Comparison of ENCODE assay signal across 8 cellular contexts in genomic region chr17:82775033-82775823, GRCh38. TPM values are rescaled to one million over a fixed set of nuclear protein-coding genes. Genes with fewer than 3 reads are reported as not detected.
DNase-seq lines count a peak whose midpoint lies in the region; ATAC-seq and TF ChIP-seq lines count a peak whose summit lies in the region.

No MANE protein-coding gene starts in this region.

- no peaks in the 10 kb centered on the region for H3K9me3 ChIP-seq in CD8-positive, alpha-beta memory T cell (ENCODE audit: low read length)

- peaks cover 0 to 1% of the 10 kb centered on the region in 2 donors for H3K27me3 Mint-ChIP-seq in CD8-positive, alpha-beta memory T cell
- H3K27me3 Mint-ChIP-seq in WTC11 (ENCODE audit: low read depth) (no peaks in the 10 kb centered on the region), mesothelial cell of epicardium (ENCODE audit: low read depth) (no peaks in the 10 kb centered on the region)

- no peaks in the 10 kb centered on the region for H3K27me3 ChIP-seq in CD8-positive, alpha-beta memory T cell (ENCODE audit: insufficient read depth, low read length, poor library complexity, severe bottlenecking)

- peaks cover 0 to 27% (median 8%) of the 10 kb centered on the region in 3 donors for H3K36me3 Mint-ChIP-seq in CD8-positive, alpha-beta memory T cell
- peaks cover 50% of the 10 kb centered on the region for H3K36me3 Mint-ChIP-seq in WTC11
- peaks cover 29% of the 10 kb centered on the region for H3K36me3 Mint-ChIP-seq in mesothelial cell of epicardium

- TF ChIP-seq EP300 in Ishikawa (IDR thresholded peaks at IDR 0.05; ENCODE audit: borderline replicate concordance): no peak

- no peaks in the 10 kb centered on the region for H3K9me3 Mint-ChIP-seq in CD8-positive, alpha-beta memory T cell
- H3K9me3 Mint-ChIP-seq in WTC11 (no peaks in the 10 kb centered on the region), mesothelial cell of epicardium (peaks cover 4% of the 10 kb centered on the region)

- peak overlapping the region; percentile 3 to 91 (median 76) for H3K4me3 Mint-ChIP-seq in CD8-positive, alpha-beta memory T cell
- no peak overlapping the region for H3K4me3 Mint-ChIP-seq in WTC11
- H3K4me3 Mint-ChIP-seq in mesothelial cell of epicardium: no peak overlapping the region

- peaks cover 10% of the 10 kb centered on the region for H3K4me1 ChIP-seq in CD8-positive, alpha-beta memory T cell (ENCODE audit: insufficient read depth, low read length)

- peak; percentile 29 to 67 (median 40) for DNase-seq in CD8-positive, alpha-beta memory T cell
- DNase-seq in WTC11 (ENCODE audit: low spot score): peak; percentile 90
- peak; percentile 39 for DNase-seq in effector CD8-positive, alpha-beta T cell (lab: John Stamatoyannopoulos, UW)
- DNase-seq in mesothelial cell of epicardium (ENCODE audit: low spot score in 2 of 2, unreplicated experiment in 2 of 2): peak; percentile 49 to 82
- DNase-seq in substantia nigra (lab: John Stamatoyannopoulos, UW): peak in 30 of 49 donors; percentile 4 to 73 (median 37)
- DNase-seq in A172 (ENCODE audit: low spot score): no peak

- peaks cover 32 to 46% (median 38%) of the 10 kb centered on the region in 3 donors for H3K4me1 Mint-ChIP-seq in CD8-positive, alpha-beta memory T cell
- 0 out of 2 replicates have a peak, but pooled peaks cover 2% of the 10 kb centered on the region for H3K4me1 Mint-ChIP-seq in WTC11
- H3K4me1 Mint-ChIP-seq in mesothelial cell of epicardium: no peaks in the 10 kb centered on the region

- POLR2A ChIA-PET in CD8-positive, alpha-beta memory T cell (lab: Charles Lee): interaction anchor here (0.9 kb wide), 1 partner anchor 276 kb away, joined by 3 read pairs; no protein-coding TSS in a partner anchor
- POLR2A ChIA-PET in WTC11 (lab: Charles Lee): no interaction called here

- H3K27ac ChIP-seq in CD8-positive, alpha-beta memory T cell (ENCODE audit: low read depth, low read length): no peak overlapping the region
- H3K27ac ChIP-seq in substantia nigra (ENCODE audit: low read depth, low read length, poor library complexity, severe bottlenecking): no peak overlapping the region

- TF ChIP-seq CTCF in WTC11 (IDR thresholded peaks at IDR 0.05): peak; percentile 82
- peak; percentile 94 for TF ChIP-seq CTCF in mesothelial cell of epicardium (IDR thresholded peaks at IDR 0.05; ENCODE audit: unreplicated experiment)

- peak; percentile 97 for ATAC-seq in WTC11
- ATAC-seq in HG03097 (IDR thresholded peaks at IDR 0.05; ENCODE audit: low FRiP score, unreplicated experiment): no peak

- no peaks in the 10 kb centered on the region for H3K36me3 ChIP-seq in CD8-positive, alpha-beta memory T cell (ENCODE audit: insufficient read depth, low read length)

- H3K27ac Mint-ChIP-seq in CD8-positive, alpha-beta memory T cell: peak overlapping the region; percentile 13 to 96 (median 84)
- H3K27ac Mint-ChIP-seq in WTC11: no peak overlapping the region
- H3K27ac Mint-ChIP-seq in mesothelial cell of epicardium: no peak overlapping the region

- CTCF ChIA-PET in CD8-positive, alpha-beta memory T cell (lab: Charles Lee): interaction anchor here (0.8 to 1.3 kb wide), 9 partner anchors 10 to 423 kb away, joined by 3 to 5 read pairs (median 4); no protein-coding TSS in a partner anchor
- CTCF ChIA-PET in WTC11 (lab: Charles Lee): interaction anchor here (0.9 kb wide), 1 partner anchor 106 kb away, joined by 4 read pairs; no protein-coding TSS in a partner anchor

- peak; percentile 45 for TF ChIP-seq RAD21 in Ishikawa (IDR thresholded peaks at IDR 0.05; ENCODE audit: low read depth)

- H3K4me3 ChIP-seq in CD8-positive, alpha-beta memory T cell (ENCODE audit: low read length): peak overlapping the region; percentile 6

TF ChIP-seq in Ishikawa, 13 proteins besides CTCF, POLR2A, EP300 and RAD21:
- no peak for TF ChIP-seq TCF12 (IDR thresholded peaks at IDR 0.05; ENCODE audit: low read depth)
- TF ChIP-seq ZBTB7A (IDR thresholded peaks at IDR 0.05; ENCODE audit: low read depth): no peak

TF ChIP-seq in WTC11, 78 proteins besides CTCF, POLR2A, EP300 and RAD21 (continues in another document):
- TF ChIP-seq JAZF1 (CRISPR knock-in tag; IDR thresholded peaks at IDR 0.05) (no peak), E2F5 (CRISPR knock-in tag; IDR thresholded peaks at IDR 0.05) (no peak), MAX (CRISPR knock-in tag; IDR thresholded peaks at IDR 0.05) (no peak), HMGXB4 (CRISPR knock-in tag; IDR thresholded peaks at IDR 0.05) (0 out of 2 replicates have a peak, but pooled peaks have one; percentile 35), SP1 (CRISPR knock-in tag; conservative IDR thresholded peaks at IDR 0.05) (no peak), ARID4B (CRISPR knock-in tag; IDR thresholded peaks at IDR 0.05; ENCODE audit: borderline replicate concordance) (no peak)

RNA-seq across cellular contexts. Expression of gene TBCD, which starts 23.4 kb away (rescaled TPM):
- 10 to 100 TPM; 79.1 to 83.7 TPM for total RNA-seq in CD8-positive, alpha-beta memory T cell
- polyA plus RNA-seq in CD8-positive, alpha-beta memory T cell: 130 TPM
- total RNA-seq in WTC11 (2021) (170 to 176 TPM (median 173 TPM) in 3 replicates), mesothelial cell of epicardium (102 to 117 TPM (median 103 TPM) in 3 replicates)
- total RNA-seq in A172 (2014; rRNA removed; shearing (Covaris generic)): 29.8 and 38.7 TPM in 2 replicates

RNA-seq across cellular contexts. Expression of gene FN3K, which starts 39.8 kb away (rescaled TPM):
- total RNA-seq in CD8-positive, alpha-beta memory T cell: 1 to 10 TPM; 1.3 to 2.3 TPM
- 0.79 TPM for polyA plus RNA-seq in CD8-positive, alpha-beta memory T cell
- total RNA-seq in WTC11 (2021) (19.3 to 23.6 TPM (median 21.2 TPM) in 3 replicates), mesothelial cell of epicardium (31.9 to 33.3 TPM (median 33.0 TPM) in 3 replicates)
- total RNA-seq in A172 (2014; rRNA removed; shearing (Covaris generic)): 2.1 and 2.9 TPM in 2 replicates

RNA-seq across cellular contexts. Expression of gene FN3KRP, which starts 58.7 kb away (rescaled TPM):
- 10 to 100 TPM; 39.0 to 39.9 TPM for total RNA-seq in CD8-positive, alpha-beta memory T cell
- 20.7 TPM for polyA plus RNA-seq in CD8-positive, alpha-beta memory T cell
- total RNA-seq in WTC11 (2021) (19.7 to 24.4 TPM (median 23.2 TPM) in 3 replicates), mesothelial cell of epicardium (30.3 to 31.6 TPM (median 30.6 TPM) in 3 replicates)
- total RNA-seq in A172 (2014; rRNA removed; shearing (Covaris generic)): 50.0 and 54.4 TPM in 2 replicates

Comparison
In these comparisons a context has a peak if more than half of its experiments do, and no peak if none do; other contexts are left out.
1. H3K27ac Mint-ChIP-seq: peak in CD8-positive, alpha-beta memory T cell (8 of 8); none in WTC11 (single experiment) and mesothelial cell of epicardium (single experiment).
2. H3K4me3 Mint-ChIP-seq: peak in CD8-positive, alpha-beta memory T cell (7 of 7); none in WTC11 (single experiment) and mesothelial cell of epicardium (single experiment).